8 cellular contexts compared by ENCODE assay signal in genomic region chr17:81101614-81102306, GRCh38.
DNase-seq lines count a peak whose midpoint lies in the region; ATAC-seq, FAIRE-seq and TF ChIP-seq lines count a peak whose summit lies in the region.

No MANE protein-coding gene starts in this region.

- H3K36me3 ChIP-seq in heart left ventricle, result peaks cover 0 to 48% (median 4%) of the 10 kb centered on the region in 9 donors

- H3K4me1 ChIP-seq in heart left ventricle, result peaks cover 0 to 27% (median 10%) of the 10 kb centered on the region in 12 donors

- H3K4me3 ChIP-seq in heart left ventricle, result no peak overlapping the region

- ATAC-seq in heart left ventricle (peak; percentile 68 to 88 (median 86)), HG02970 (IDR thresholded peaks at IDR 0.05; ENCODE audit: low FRiP score, unreplicated experiment) (no peak)

- WGBS in heart left ventricle, 4 donors, result 38 to 84% (median 54%) methylated on average over 14 to 33 of the region's 33 CpGs

- peak; percentile 87 for DNase-seq in ELR (ENCODE audit: low read depth)
- DNase-seq in H54 (ENCODE audit: insufficient read length, low spot score), result peak; percentile 93
- peak; percentile 93 for DNase-seq in NAMALWA (ENCODE audit: low spot score)
- peak; percentile 83 for DNase-seq in T follicular helper cell (ENCODE audit: low read depth)
- peak; percentile 80 for DNase-seq in activated naive CD8-positive, alpha-beta T cell treated with anti-CD3 and anti-CD28 coated beads, Interleukin-2, amount 50 U/mL, for 16 hours (ENCODE audit: low read depth, low spot score)
- peak; percentile 77 to 92 (median 82) for DNase-seq in heart left ventricle
- peak; percentile 36 for DNase-seq in pulmonary artery endothelial cell (ENCODE audit: low read depth, low spot score)

- no peaks in the 10 kb centered on the region for H3K9me3 ChIP-seq in heart left ventricle

- intact Hi-C loops in heart left ventricle (cut with DNase I), result loop anchor here in 8 of 10 donors (1.0 to 10.0 kb wide), 11 partner anchors 77 to 677 kb away; partner anchors contain the start of gene CHMP6 (in 2 of the 8)

- no peak for FAIRE-seq in H54 (lab: Jason Lieb, UNC)

- no peak overlapping the region for H3K27ac ChIP-seq in heart left ventricle

- peak; percentile 98 to 100 (median 100) for TF ChIP-seq CTCF in heart left ventricle (IDR thresholded peaks at IDR 0.05)

- H3K27me3 ChIP-seq in heart left ventricle, result no peaks in the 10 kb centered on the region

- TF ChIP-seq POLR2A in H54 (IDR thresholded peaks at IDR 0.05; ENCODE audit: low read depth, low read length) (no peak), heart left ventricle (IDR thresholded peaks at IDR 0.05) (no peak)

Comparison
In these comparisons a context has a peak if more than half of its experiments do, and no peak if none do; other contexts are left out.
1. DNase-seq: peak in every context shown above with its lines; median percentile 93 in H54; 93 in NAMALWA; 87 in ELR; 83 in T follicular helper cell; 82 in heart left ventricle; 80 in activated naive CD8-positive, alpha-beta T cell treated with anti-CD3 and anti-CD28 coated beads, Interleukin-2, amount 50 U/mL, for 16 hours; 36 in pulmonary artery endothelial cell.